1 cellular context compared by ENCODE assay signal in the genomic region with DNA sequence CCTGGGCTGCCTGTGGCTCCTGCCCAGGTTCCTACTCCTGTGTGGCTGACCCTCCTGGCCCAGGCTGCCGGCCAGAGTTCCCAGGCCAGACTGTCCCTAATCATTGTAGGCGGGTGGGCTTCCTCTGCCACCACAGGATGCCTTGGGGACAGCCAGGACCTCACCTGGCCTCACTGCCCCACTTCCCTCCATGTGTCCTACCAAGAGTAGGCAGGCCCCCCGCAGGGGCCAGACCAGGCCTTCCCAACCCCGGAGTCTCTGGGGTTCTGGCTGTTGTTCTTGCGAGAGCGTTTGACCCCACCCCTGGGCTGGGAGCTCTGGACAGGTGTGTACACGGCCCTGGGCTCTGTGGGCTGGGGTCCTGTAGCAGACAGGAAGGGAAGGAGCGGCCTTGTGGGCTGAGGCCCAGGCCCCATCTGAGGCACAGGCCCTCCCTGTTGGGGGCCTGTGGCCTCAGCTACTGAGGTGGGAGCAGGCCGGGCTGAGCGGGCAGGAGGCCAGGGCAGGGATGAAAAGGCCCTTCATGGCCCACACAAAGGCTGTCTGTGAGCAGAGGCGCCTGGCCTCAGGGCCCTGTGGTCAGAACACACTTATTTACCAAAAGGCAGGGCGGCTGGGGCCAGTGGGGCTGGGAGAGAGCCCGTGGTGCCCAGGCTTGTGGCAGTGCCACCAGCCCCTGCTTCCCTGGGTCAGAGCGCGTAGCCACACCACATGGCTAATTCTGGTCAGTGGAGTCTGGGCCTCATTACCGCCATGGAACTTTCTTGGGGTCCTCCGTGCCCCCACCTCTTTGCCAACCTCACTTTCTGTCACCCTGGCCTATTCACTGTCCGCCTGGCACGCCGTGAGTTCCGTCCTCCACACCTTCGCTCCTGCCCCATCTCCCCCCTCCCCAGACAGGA.
TF ChIP-seq lines count a peak whose summit lies in the region.

No MANE protein-coding gene starts in this region.

TF ChIP-seq in HepG2, 621 proteins besides CTCF, POLR2A, EP300 and RAD21 (continued from another document and continues in another):
- TF ChIP-seq, protein P1, sequence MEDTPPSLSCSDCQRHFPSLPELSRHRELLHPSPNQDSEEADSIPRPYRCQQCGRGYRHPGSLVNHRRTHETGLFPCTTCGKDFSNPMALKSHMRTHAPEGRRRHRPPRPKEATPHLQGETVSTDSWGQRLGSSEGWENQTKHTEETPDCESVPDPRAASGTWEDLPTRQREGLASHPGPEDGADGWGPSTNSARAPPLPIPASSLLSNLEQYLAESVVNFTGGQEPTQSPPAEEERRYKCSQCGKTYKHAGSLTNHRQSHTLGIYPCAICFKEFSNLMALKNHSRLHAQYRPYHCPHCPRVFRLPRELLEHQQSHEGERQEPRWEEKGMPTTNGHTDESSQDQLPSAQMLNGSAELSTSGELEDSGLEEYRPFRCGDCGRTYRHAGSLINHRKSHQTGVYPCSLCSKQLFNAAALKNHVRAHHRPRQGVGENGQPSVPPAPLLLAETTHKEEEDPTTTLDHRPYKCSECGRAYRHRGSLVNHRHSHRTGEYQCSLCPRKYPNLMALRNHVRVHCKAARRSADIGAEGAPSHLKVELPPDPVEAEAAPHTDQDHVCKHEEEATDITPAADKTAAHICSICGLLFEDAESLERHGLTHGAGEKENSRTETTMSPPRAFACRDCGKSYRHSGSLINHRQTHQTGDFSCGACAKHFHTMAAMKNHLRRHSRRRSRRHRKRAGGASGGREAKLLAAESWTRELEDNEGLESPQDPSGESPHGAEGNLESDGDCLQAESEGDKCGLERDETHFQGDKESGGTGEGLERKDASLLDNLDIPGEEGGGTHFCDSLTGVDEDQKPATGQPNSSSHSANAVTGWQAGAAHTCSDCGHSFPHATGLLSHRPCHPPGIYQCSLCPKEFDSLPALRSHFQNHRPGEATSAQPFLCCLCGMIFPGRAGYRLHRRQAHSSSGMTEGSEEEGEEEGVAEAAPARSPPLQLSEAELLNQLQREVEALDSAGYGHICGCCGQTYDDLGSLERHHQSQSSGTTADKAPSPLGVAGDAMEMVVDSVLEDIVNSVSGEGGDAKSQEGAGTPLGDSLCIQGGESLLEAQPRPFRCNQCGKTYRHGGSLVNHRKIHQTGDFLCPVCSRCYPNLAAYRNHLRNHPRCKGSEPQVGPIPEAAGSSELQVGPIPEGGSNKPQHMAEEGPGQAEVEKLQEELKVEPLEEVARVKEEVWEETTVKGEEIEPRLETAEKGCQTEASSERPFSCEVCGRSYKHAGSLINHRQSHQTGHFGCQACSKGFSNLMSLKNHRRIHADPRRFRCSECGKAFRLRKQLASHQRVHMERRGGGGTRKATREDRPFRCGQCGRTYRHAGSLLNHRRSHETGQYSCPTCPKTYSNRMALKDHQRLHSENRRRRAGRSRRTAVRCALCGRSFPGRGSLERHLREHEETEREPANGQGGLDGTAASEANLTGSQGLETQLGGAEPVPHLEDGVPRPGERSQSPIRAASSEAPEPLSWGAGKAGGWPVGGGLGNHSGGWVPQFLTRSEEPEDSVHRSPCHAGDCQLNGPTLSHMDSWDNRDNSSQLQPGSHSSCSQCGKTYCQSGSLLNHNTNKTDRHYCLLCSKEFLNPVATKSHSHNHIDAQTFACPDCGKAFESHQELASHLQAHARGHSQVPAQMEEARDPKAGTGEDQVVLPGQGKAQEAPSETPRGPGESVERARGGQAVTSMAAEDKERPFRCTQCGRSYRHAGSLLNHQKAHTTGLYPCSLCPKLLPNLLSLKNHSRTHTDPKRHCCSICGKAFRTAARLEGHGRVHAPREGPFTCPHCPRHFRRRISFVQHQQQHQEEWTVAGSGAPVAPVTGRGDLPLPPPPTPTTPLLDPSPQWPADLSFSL (CRISPR knock-in tag; IDR thresholded peaks at IDR 0.05), result peak; percentile 62; the same call in 1 of the 2 replicates
- TF ChIP-seq TEAD2 (CRISPR knock-in tag; IDR thresholded peaks at IDR 0.05) (no peak), TGIF2 (CRISPR knock-in tag; IDR thresholded peaks at IDR 0.05) (peak; percentile 91), WIZ (CRISPR knock-in tag; IDR thresholded peaks at IDR 0.05) (no peak), ZNF776 (CRISPR knock-in tag; IDR thresholded peaks at IDR 0.05) (no peak; the same call in 1 of the 2 replicates), SAP130 (CRISPR knock-in tag; IDR thresholded peaks at IDR 0.05; ENCODE audit: low read depth) (peak; percentile 80), ATM (IDR thresholded peaks at IDR 0.05; ENCODE audit: borderline replicate concordance) (no peak), SNAPC2 (CRISPR knock-in tag; IDR thresholded peaks at IDR 0.05) (peak; percentile 65; the same call in 1 of the 2 replicates), JUN (CRISPR knock-in tag; IDR thresholded peaks at IDR 0.05) (peak; percentile 73), ETV5 (CRISPR knock-in tag; IDR thresholded peaks at IDR 0.05; ENCODE audit: borderline replicate concordance) (peak; percentile 77), ZNF235 (CRISPR knock-in tag; IDR thresholded peaks at IDR 0.05; ENCODE audit: borderline replicate concordance) (peak; percentile 10; the same call in 1 of the 2 replicates), KLF12 (CRISPR knock-in tag; IDR thresholded peaks at IDR 0.05; ENCODE audit: borderline replicate concordance) (no peak), ZNF563 (CRISPR knock-in tag; IDR thresholded peaks at IDR 0.05) (peak; percentile 81; the same call in 1 of the 2 replicates), RBM22 (optimal IDR thresholded peaks at IDR 0.05; ENCODE audit: low read length) (no peak), PAX8 (CRISPR knock-in tag; IDR thresholded peaks at IDR 0.05; ENCODE audit: borderline replicate concordance) (0 out of 2 replicates have a peak, but pooled peaks have one; percentile 82), ZSCAN22 (CRISPR knock-in tag; IDR thresholded peaks at IDR 0.05) (peak; percentile 85)
- TF ChIP-seq, protein P2, sequence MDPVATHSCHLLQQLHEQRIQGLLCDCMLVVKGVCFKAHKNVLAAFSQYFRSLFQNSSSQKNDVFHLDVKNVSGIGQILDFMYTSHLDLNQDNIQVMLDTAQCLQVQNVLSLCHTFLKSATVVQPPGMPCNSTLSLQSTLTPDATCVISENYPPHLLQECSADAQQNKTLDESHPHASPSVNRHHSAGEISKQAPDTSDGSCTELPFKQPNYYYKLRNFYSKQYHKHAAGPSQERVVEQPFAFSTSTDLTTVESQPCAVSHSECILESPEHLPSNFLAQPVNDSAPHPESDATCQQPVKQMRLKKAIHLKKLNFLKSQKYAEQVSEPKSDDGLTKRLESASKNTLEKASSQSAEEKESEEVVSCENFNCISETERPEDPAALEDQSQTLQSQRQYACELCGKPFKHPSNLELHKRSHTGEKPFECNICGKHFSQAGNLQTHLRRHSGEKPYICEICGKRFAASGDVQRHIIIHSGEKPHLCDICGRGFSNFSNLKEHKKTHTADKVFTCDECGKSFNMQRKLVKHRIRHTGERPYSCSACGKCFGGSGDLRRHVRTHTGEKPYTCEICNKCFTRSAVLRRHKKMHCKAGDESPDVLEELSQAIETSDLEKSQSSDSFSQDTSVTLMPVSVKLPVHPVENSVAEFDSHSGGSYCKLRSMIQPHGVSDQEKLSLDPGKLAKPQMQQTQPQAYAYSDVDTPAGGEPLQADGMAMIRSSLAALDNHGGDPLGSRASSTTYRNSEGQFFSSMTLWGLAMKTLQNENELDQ (CRISPR knock-in tag; IDR thresholded peaks at IDR 0.05; ENCODE audit: borderline replicate concordance), result no peak; the same call in 1 of the 2 replicates
- TF ChIP-seq, protein P3, sequence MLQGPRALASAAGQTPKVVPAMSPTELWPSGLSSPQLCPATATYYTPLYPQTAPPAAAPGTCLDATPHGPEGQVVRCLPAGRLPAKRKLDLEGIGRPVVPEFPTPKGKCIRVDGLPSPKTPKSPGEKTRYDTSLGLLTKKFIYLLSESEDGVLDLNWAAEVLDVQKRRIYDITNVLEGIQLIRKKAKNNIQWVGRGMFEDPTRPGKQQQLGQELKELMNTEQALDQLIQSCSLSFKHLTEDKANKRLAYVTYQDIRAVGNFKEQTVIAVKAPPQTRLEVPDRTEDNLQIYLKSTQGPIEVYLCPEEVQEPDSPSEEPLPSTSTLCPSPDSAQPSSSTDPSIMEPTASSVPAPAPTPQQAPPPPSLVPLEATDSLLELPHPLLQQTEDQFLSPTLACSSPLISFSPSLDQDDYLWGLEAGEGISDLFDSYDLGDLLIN (CRISPR knock-in tag; IDR thresholded peaks at IDR 0.05; ENCODE audit: borderline replicate concordance), result no peak
- TF ChIP-seq, protein P4, sequence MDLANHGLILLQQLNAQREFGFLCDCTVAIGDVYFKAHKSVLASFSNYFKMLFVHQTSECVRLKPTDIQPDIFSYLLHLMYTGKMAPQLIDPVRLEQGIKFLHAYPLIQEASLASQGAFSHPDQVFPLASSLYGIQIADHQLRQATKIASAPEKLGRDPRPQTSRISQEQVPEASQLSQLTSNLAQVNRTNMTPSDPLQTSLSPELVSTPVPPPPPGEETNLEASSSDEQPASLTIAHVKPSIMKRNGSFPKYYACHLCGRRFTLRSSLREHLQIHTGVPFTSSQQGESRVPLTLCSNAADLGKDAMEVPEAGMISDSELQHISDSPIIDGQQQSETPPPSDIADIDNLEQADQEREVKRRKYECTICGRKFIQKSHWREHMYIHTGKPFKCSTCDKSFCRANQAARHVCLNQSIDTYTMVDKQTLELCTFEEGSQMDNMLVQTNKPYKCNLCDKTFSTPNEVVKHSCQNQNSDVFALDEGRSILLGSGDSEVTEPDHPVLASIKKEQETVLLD (CRISPR knock-in tag; IDR thresholded peaks at IDR 0.05; ENCODE audit: low read depth), result no peak
- TF ChIP-seq, protein P5, sequence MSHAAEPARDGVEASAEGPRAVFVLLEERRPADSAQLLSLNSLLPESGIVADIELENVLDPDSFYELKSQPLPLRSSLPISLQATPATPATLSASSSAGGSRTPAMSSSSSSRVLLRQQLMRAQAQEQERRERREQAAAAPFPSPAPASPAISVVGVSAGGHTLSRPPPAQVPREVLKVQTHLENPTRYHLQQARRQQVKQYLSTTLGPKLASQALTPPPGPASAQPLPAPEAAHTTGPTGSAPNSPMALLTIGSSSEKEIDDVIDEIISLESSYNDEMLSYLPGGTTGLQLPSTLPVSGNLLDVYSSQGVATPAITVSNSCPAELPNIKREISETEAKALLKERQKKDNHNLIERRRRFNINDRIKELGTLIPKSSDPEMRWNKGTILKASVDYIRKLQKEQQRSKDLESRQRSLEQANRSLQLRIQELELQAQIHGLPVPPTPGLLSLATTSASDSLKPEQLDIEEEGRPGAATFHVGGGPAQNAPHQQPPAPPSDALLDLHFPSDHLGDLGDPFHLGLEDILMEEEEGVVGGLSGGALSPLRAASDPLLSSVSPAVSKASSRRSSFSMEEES (CRISPR knock-in tag; IDR thresholded peaks at IDR 0.05), result no peak
- TF ChIP-seq, protein P6, sequence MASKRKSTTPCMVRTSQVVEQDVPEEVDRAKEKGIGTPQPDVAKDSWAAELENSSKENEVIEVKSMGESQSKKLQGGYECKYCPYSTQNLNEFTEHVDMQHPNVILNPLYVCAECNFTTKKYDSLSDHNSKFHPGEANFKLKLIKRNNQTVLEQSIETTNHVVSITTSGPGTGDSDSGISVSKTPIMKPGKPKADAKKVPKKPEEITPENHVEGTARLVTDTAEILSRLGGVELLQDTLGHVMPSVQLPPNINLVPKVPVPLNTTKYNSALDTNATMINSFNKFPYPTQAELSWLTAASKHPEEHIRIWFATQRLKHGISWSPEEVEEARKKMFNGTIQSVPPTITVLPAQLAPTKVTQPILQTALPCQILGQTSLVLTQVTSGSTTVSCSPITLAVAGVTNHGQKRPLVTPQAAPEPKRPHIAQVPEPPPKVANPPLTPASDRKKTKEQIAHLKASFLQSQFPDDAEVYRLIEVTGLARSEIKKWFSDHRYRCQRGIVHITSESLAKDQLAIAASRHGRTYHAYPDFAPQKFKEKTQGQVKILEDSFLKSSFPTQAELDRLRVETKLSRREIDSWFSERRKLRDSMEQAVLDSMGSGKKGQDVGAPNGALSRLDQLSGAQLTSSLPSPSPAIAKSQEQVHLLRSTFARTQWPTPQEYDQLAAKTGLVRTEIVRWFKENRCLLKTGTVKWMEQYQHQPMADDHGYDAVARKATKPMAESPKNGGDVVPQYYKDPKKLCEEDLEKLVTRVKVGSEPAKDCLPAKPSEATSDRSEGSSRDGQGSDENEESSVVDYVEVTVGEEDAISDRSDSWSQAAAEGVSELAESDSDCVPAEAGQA (IDR thresholded peaks at IDR 0.05; ENCODE audit: low read depth), result no peak
- TF ChIP-seq, protein P6 (CRISPR knock-in tag; IDR thresholded peaks at IDR 0.05; ENCODE audit: borderline replicate concordance), result no peak
- TF ChIP-seq, protein P7, sequence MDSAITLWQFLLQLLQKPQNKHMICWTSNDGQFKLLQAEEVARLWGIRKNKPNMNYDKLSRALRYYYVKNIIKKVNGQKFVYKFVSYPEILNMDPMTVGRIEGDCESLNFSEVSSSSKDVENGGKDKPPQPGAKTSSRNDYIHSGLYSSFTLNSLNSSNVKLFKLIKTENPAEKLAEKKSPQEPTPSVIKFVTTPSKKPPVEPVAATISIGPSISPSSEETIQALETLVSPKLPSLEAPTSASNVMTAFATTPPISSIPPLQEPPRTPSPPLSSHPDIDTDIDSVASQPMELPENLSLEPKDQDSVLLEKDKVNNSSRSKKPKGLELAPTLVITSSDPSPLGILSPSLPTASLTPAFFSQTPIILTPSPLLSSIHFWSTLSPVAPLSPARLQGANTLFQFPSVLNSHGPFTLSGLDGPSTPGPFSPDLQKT (CRISPR knock-in tag; IDR thresholded peaks at IDR 0.05; ENCODE audit: borderline replicate concordance), result no peak
